26 cellular contexts compared by ENCODE assay signal in the genomic region with DNA sequence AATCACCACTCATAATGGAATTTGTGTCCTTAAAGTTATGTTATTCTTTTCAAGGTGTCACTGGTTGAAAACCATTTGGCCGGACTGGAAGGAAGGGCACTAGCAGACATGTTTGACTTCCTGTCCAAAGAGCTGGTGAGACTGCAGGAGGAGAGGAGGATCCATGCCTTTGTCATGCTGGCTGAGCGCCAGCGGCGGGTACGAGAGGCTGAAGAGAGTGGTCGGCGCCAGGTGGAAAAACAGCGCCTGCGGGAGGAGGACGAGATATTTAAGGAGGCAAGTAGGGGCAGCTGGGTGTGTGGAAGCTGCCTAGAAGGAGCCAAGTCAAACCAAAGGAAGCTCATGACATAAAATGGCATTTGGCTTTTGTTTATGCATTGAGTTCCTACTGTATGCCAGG. TPM values are rescaled to one million over a fixed set of nuclear protein-coding genes. Genes with fewer than 3 reads are reported as not detected.
"Had no signal": no experiment of that assay in that cellular context is flagged by ENCODE, and none has a peak within 500 bp of the region (broad histone marks: within the 10 kb centered on the region; RNA-seq: fewer than 3 reads in every experiment).

No MANE protein-coding gene starts in this region.

- H3K36me3 ChIP-seq: WERI-Rb-1 had no signal

- H3K27ac ChIP-seq: SK-N-MC, WERI-Rb-1 had no signal

- DNase-seq: activated CD4-positive, alpha-beta memory T cell treated with anti-CD3 and anti-CD28 coated beads, Interleukin-2, amount 10 ng/mL, durations not matched to agents 7 days and 5 days; activated CD4-positive, alpha-beta T cell treated with anti-CD3 and anti-CD28 coated beads for 1 hour; activated CD4-positive, alpha-beta T cell treated with anti-CD3 and anti-CD28 coated beads for 48 hours; activated CD4-positive, CD25-positive, alpha-beta regulatory T cell; activated CD8-positive, alpha-beta memory T cell treated with anti-CD3 and anti-CD28 coated beads for 24 hours; activated CD8-positive, alpha-beta memory T cell treated with anti-CD3 and anti-CD28 coated beads, Interleukin-2, amount 10 ng/mL, durations not matched to agents 7 days and 5 days; activated CD8-positive, alpha-beta memory T cell treated with anti-CD3 and anti-CD28 coated beads, Interleukin-2, amount 50 U/mL, for 48 hours; activated effector memory CD4-positive, alpha-beta T cell treated with Interleukin-2 at 50 U/mL for 16 hours; activated naive CD4-positive, alpha-beta T cell treated with anti-CD3 and anti-CD28 coated beads, Interleukin-2, amount 10 ng/mL, durations not matched to agents 7 days and 5 days; activated naive CD8-positive, alpha-beta T cell treated with anti-CD3 and anti-CD28 coated beads, Interleukin-2, amount 50 U/mL, for 24 hours; activated T-cell treated with anti-CD3 and anti-CD28 coated beads, Interleukin-2, amount 50 U/mL, for 48 hours; anterior cingulate cortex; central memory CD4-positive, alpha-beta T cell; NCI-H146; NCI-H187 treated with DMSO at 0.1 percent for 48 hours; NCI-H345; NCI-H524 treated with DMSO at 0.1 percent for 48 hours; T1000; WERI-Rb-1 had no signal

- H3K4me3 ChIP-seq: SK-N-MC had no signal

- ATAC-seq: activated CD8-positive, alpha-beta memory T cell treated with anti-CD3 and anti-CD28 coated beads, Interleukin-2, amount 10 ng/mL, durations not matched to agents 7 days and 5 days; activated naive CD8-positive, alpha-beta T cell treated with anti-CD3 and anti-CD28 coated beads, Interleukin-2, amount 50 U/mL, for 24 hours; Panc1 had no signal

RNA-seq across cellular contexts. Expression of a gene that starts 38.0 kb away (rescaled TPM):
- total RNA-seq: MCF 10A; T-helper 1 cell treated with Interleukin-12 subunit alpha and Interleukin-12 subunit beta and Interleukin-4 antibody, amounts not matched to agents 30 ng/mL and 1 ng/mL, for 36 hours had no signal

RNA-seq across cellular contexts. Expression of a gene that starts 41.1 kb away (rescaled TPM):
- total RNA-seq: activated CD4-positive, alpha-beta memory T cell treated with anti-CD3 and anti-CD28 coated beads, Interleukin-2, amount 10 ng/mL, durations not matched to agents 7 days and 5 days; MCF 10A; NCI-H460; RPMI7951; T-helper 2 cell treated with Interferon-gamma antibody and Interleukin-4, amounts not matched to agents 100 ng/mL and 5 ng/mL, for 36 hours had no signal
